Comparison of ENCODE assay signal across 14 cellular contexts in genomic region chr6:115717062-115717461, GRCh38.
A peak's percentile ranks its signal among the peaks of the same experiment; 100 is the strongest.
DNase-seq lines count a peak whose midpoint lies in the region; ATAC-seq and TF ChIP-seq lines count a peak whose summit lies in the region.
"Had no signal": no experiment of that assay in that cellular context is flagged by ENCODE, and none has a peak within 500 bp of the region (broad histone marks: within the 10 kb centered on the region; RNA-seq: fewer than 3 reads in every experiment).

No MANE protein-coding gene starts in this region.

- no peak overlapping the region for H3K4me3 Mint-ChIP-seq in nephron progenitor cell
- H3K4me3 Mint-ChIP-seq: activated CD8-positive, alpha-beta T cell treated with anti-CD3 and anti-CD28 coated beads, Interleukin-2, amount 10 ng/mL, durations not matched to agents 7 days and 5 days; activated naive CD8-positive, alpha-beta T cell treated with anti-CD3 and anti-CD28 coated beads, Interleukin-2, amount 10 ng/mL, durations not matched to agents 7 days and 5 days; natural killer cell; T-helper 1 cell treated with Interleukin-12 subunit alpha and Interleukin-12 subunit beta and Interleukin-4 antibody, amounts not matched to agents 30 μg/mL and 1 μg/mL, for 36 hours had no signal

- DNase-seq in nephron progenitor cell, result no peak
- DNase-seq in germinal center (ENCODE audit: low spot score), result no peak
- DNase-seq in UCSD-AML1 (lab: John Stamatoyannopoulos, UW; ENCODE audit: unreplicated experiment), result no peak
- no peak for DNase-seq in C1 segment of cervical spinal cord (lab: John Stamatoyannopoulos, UW)
- DNase-seq: activated CD8-positive, alpha-beta T cell treated with anti-CD3 and anti-CD28 coated beads, Interleukin-2, amount 10 ng/mL, durations not matched to agents 7 days and 5 days; activated naive CD8-positive, alpha-beta T cell treated with anti-CD3 and anti-CD28 coated beads, Interleukin-2, amount 10 ng/mL, durations not matched to agents 7 days and 5 days; dermis blood vessel endothelial cell; natural killer cell; NCI-H1105; uterus had no signal

- TF ChIP-seq CTCF in nephron progenitor cell (IDR thresholded peaks at IDR 0.05), result no peak

- H3K9me3 Mint-ChIP-seq in nephron progenitor cell, result no peaks in the 10 kb centered on the region
- H3K9me3 Mint-ChIP-seq: activated naive CD8-positive, alpha-beta T cell treated with anti-CD3 and anti-CD28 coated beads, Interleukin-2, amount 10 ng/mL, durations not matched to agents 7 days and 5 days; T-helper 1 cell treated with Interleukin-12 subunit alpha and Interleukin-12 subunit beta and Interleukin-4 antibody, amounts not matched to agents 30 μg/mL and 1 μg/mL, for 36 hours had no signal

- no peaks in the 10 kb centered on the region for H3K27me3 Mint-ChIP-seq in nephron progenitor cell (ENCODE audit: low read depth, poor library complexity)
- H3K27me3 Mint-ChIP-seq: activated naive CD8-positive, alpha-beta T cell treated with anti-CD3 and anti-CD28 coated beads, Interleukin-2, amount 10 ng/mL, durations not matched to agents 7 days and 5 days had no signal

- peaks cover 31% of the 10 kb centered on the region for H3K4me1 Mint-ChIP-seq in nephron progenitor cell
- H3K4me1 Mint-ChIP-seq: activated naive CD8-positive, alpha-beta T cell treated with anti-CD3 and anti-CD28 coated beads, Interleukin-2, amount 10 ng/mL, durations not matched to agents 7 days and 5 days; natural killer cell had no signal

- peak; percentile 85 for ATAC-seq in GM19035 (IDR thresholded peaks at IDR 0.05; ENCODE audit: unreplicated experiment)
- ATAC-seq in GM21723 (IDR thresholded peaks at IDR 0.05; ENCODE audit: unreplicated experiment), result peak; percentile 95
- peak; percentile 98 for ATAC-seq in HG03103 (IDR thresholded peaks at IDR 0.05; ENCODE audit: low read depth, unreplicated experiment)
- ATAC-seq: activated CD8-positive, alpha-beta T cell treated with anti-CD3 and anti-CD28 coated beads, Interleukin-2, amount 10 ng/mL, durations not matched to agents 7 days and 5 days; natural killer cell had no signal

- H3K36me3 Mint-ChIP-seq in nephron progenitor cell (ENCODE audit: low read depth), result no peaks in the 10 kb centered on the region
- H3K36me3 Mint-ChIP-seq: activated naive CD8-positive, alpha-beta T cell treated with anti-CD3 and anti-CD28 coated beads, Interleukin-2, amount 10 ng/mL, durations not matched to agents 7 days and 5 days; natural killer cell had no signal

- peak overlapping the region; percentile 80 for H3K27ac Mint-ChIP-seq in nephron progenitor cell
- H3K27ac Mint-ChIP-seq: activated CD8-positive, alpha-beta T cell treated with anti-CD3 and anti-CD28 coated beads, Interleukin-2, amount 10 ng/mL, durations not matched to agents 7 days and 5 days; activated naive CD8-positive, alpha-beta T cell treated with anti-CD3 and anti-CD28 coated beads, Interleukin-2, amount 10 ng/mL, durations not matched to agents 7 days and 5 days; natural killer cell; T-helper 1 cell treated with Interleukin-12 subunit alpha and Interleukin-12 subunit beta and Interleukin-4 antibody, amounts not matched to agents 30 μg/mL and 1 μg/mL, for 36 hours had no signal
